Comparison of ENCODE assay signal across 27 cellular contexts in the genomic region with DNA sequence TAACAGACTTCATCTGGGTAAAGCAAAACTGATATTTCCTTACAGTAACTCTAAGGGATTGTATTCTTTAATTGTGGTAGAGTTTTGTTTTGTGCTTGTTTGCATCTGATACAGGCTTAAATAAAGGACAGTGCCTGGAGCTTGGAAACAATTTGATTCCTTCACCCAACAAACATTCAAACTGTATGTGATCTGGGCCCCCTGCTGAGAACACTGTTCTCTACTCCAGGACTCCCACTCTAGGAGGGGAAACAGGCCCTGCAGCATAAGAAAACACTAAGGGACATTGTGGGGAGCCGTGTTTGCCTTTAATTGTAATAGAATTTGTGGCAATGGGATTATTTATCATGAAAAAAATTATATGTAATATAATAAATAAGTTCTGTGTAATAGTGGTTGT.
"Had no signal": no experiment of that assay in that cellular context is flagged by ENCODE, and none has a peak within 500 bp of the region (broad histone marks: within the 10 kb centered on the region; RNA-seq: fewer than 3 reads in every experiment).

No MANE protein-coding gene starts in this region.

- ATAC-seq: naive thymus-derived CD4-positive, alpha-beta T cell; sciatic nerve; stimulated activated effector memory CD8-positive, alpha-beta T cell treated with anti-CD3 and anti-CD28 coated beads, Interleukin-12 subunit alpha, Interleukin-12 subunit beta, amount 100 ng/mL, for 72 hours had no signal

- H3K36me3 Mint-ChIP-seq: stimulated activated effector memory CD8-positive, alpha-beta T cell treated with anti-CD3 and anti-CD28 coated beads, Interleukin-12 subunit alpha, Interleukin-12 subunit beta, amount 100 ng/mL, for 72 hours had no signal

- FAIRE-seq: colon, frontal cortex, urothelium cell line had no signal

- H3K27ac Mint-ChIP-seq: immature natural killer cell; naive thymus-derived CD4-positive, alpha-beta T cell; nephron progenitor cell; stimulated activated effector memory CD8-positive, alpha-beta T cell treated with anti-CD3 and anti-CD28 coated beads, Interleukin-12 subunit alpha, Interleukin-12 subunit beta, amount 100 ng/mL, for 72 hours had no signal

- H3K9ac ChIP-seq: parathyroid adenoma had no signal

- H3K4me1 ChIP-seq: prostate gland had no signal

- H3K27me3 ChIP-seq: dorsolateral prefrontal cortex, right atrium auricular region, stomach, tibial artery, upper lobe of left lung had no signal

- H3K9me3 ChIP-seq: prostate gland, right atrium auricular region, stomach, tibial artery, upper lobe of left lung had no signal

- H3K4me1 Mint-ChIP-seq: immature natural killer cell; stimulated activated effector memory CD8-positive, alpha-beta T cell treated with anti-CD3 and anti-CD28 coated beads, Interleukin-12 subunit alpha, Interleukin-12 subunit beta, amount 100 ng/mL, for 72 hours had no signal

- H3K9me3 Mint-ChIP-seq: immature natural killer cell had no signal

- H3K4me3 Mint-ChIP-seq: immature natural killer cell; naive thymus-derived CD4-positive, alpha-beta T cell; nephron progenitor cell; stimulated activated effector memory CD8-positive, alpha-beta T cell treated with anti-CD3 and anti-CD28 coated beads, Interleukin-12 subunit alpha, Interleukin-12 subunit beta, amount 100 ng/mL, for 72 hours had no signal

- DNase-seq: dorsolateral prefrontal cortex; effector CD4-positive, alpha-beta T cell; erythroblast; hypothalamus; immature natural killer cell; islet precursor cell; mammary epithelial cell; mesendoderm; midbrain; naive thymus-derived CD4-positive, alpha-beta T cell; nephron progenitor cell; occipital lobe; stimulated activated CD4-positive, alpha-beta T cell treated with anti-CD3 and anti-CD28 coated beads, Interleukin-2, amount 100 ng/mL, for 24 hours; stimulated activated CD4-positive, alpha-beta T cell treated with anti-CD3 and anti-CD28 coated beads, Interleukin-4, amount 100 ng/mL, for 24 hours; stimulated activated naive CD4-positive, alpha-beta T cell treated with Interleukin-2 at 50 U/mL for 16 hours; stomach; tibial artery; upper lobe of left lung had no signal

- H3K4me3 ChIP-seq: dorsolateral prefrontal cortex, prostate gland, right atrium auricular region, smooth muscle cell, stomach, tibial artery, upper lobe of left lung had no signal

- H3K36me3 ChIP-seq: prostate gland, right atrium auricular region, stomach, tibial artery, upper lobe of left lung had no signal

- H3K27ac ChIP-seq: parathyroid adenoma, prostate gland, right atrium auricular region, stomach, tibial artery, upper lobe of left lung had no signal
